29 cellular contexts compared by ENCODE assay signal in the genomic region with DNA sequence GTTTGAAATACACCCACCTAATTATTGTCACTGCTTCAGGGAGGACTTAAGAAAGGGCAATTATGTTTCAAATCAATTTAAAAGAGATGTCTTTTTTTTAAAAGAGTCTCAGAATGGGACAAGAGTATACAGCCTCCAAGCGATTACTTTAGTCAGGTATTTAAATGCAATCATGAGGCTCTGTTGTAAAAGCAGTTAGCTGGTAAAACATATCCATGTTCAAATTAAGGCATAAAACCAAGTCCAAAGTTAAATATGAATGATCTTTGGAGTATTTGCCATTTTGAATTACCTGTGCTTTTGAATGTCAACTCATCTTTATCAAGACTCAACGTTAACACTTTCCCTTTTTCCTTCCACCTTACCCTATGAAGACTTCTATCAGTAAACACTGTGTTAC. TPM values are rescaled to one million over a fixed set of nuclear protein-coding genes. Genes with fewer than 3 reads are reported as not detected.
"Had no signal": no experiment of that assay in that cellular context is flagged by ENCODE, and none has a peak within 500 bp of the region (broad histone marks: within the 10 kb centered on the region; RNA-seq: fewer than 3 reads in every experiment).

No MANE protein-coding gene starts in this region.

- H3K4me3 Mint-ChIP-seq: natural killer cell treated with Interleukin-12 subunit alpha and Interleukin-12 subunit beta and Interleukin-15 and Interleukin-18, amount 100 ng/mL, for 72 hours; nephron progenitor cell; neural crest cell; stimulated activated effector memory CD8-positive, alpha-beta T cell treated with anti-CD3 and anti-CD28 coated beads, Interleukin-12 subunit alpha, Interleukin-12 subunit beta, amount 100 ng/mL, for 72 hours; stimulated activated naive B cell treated with anti-CD40 and anti-IgM and Interleukin-4, amounts not matched to agents 10 μg/mL and 1 μg/mL and 100 μg/mL, for 72 hours; stimulated activated naive CD8-positive, alpha-beta T cell treated with anti-CD3 and anti-CD28 coated beads, Interleukin-15, Interleukin-2, amounts not matched to agents 100 ng/mL and 50 ng/mL, for 24 hours had no signal

- H3K9me3 Mint-ChIP-seq: stimulated activated effector memory CD8-positive, alpha-beta T cell treated with anti-CD3 and anti-CD28 coated beads, Interleukin-12 subunit alpha, Interleukin-12 subunit beta, amount 100 ng/mL, for 72 hours; stimulated activated naive B cell treated with anti-CD40 and anti-IgM and Interleukin-4, amounts not matched to agents 10 μg/mL and 1 μg/mL and 100 μg/mL, for 72 hours; stimulated activated naive CD8-positive, alpha-beta T cell treated with anti-CD3 and anti-CD28 coated beads, Interleukin-15, Interleukin-2, amounts not matched to agents 100 ng/mL and 50 ng/mL, for 24 hours had no signal

- H3K4me3 ChIP-seq: psoas muscle, right lobe of liver, sigmoid colon, stomach, thoracic aorta, thyroid gland, tibial nerve, upper lobe of left lung, vagina had no signal

- H3K27ac Mint-ChIP-seq: natural killer cell treated with Interleukin-12 subunit alpha and Interleukin-12 subunit beta and Interleukin-15 and Interleukin-18, amount 100 ng/mL, for 72 hours; nephron progenitor cell; progenitor cell of endocrine pancreas; stimulated activated effector memory CD8-positive, alpha-beta T cell treated with anti-CD3 and anti-CD28 coated beads, Interleukin-12 subunit alpha, Interleukin-12 subunit beta, amount 100 ng/mL, for 72 hours; stimulated activated naive B cell treated with anti-CD40 and anti-IgM and Interleukin-4, amounts not matched to agents 10 μg/mL and 1 μg/mL and 100 μg/mL, for 72 hours; stimulated activated naive CD8-positive, alpha-beta T cell treated with anti-CD3 and anti-CD28 coated beads, Interleukin-15, Interleukin-2, amounts not matched to agents 100 ng/mL and 50 ng/mL, for 24 hours had no signal

- H3K27me3 ChIP-seq: neutrophil, right lobe of liver, sigmoid colon, stomach, tibial nerve, upper lobe of left lung, vagina had no signal

- FAIRE-seq: urothelium cell line had no signal

- H3K4me1 ChIP-seq: parathyroid adenoma, psoas muscle, right lobe of liver, sigmoid colon, stomach, thyroid gland, tibial nerve, upper lobe of left lung, vagina had no signal

- H2AFZ ChIP-seq: parathyroid adenoma had no signal

- H3K27ac ChIP-seq: neutrophil, parathyroid adenoma, psoas muscle, right lobe of liver, sigmoid colon, stomach, thoracic aorta, thyroid gland, tibial nerve, upper lobe of left lung, vagina had no signal

- H3K9me3 ChIP-seq: neutrophil, psoas muscle, right lobe of liver, sigmoid colon, stomach, thoracic aorta, thyroid gland, tibial nerve, upper lobe of left lung, vagina had no signal

- H3K36me3 Mint-ChIP-seq: natural killer cell treated with Interleukin-12 subunit alpha and Interleukin-12 subunit beta and Interleukin-15 and Interleukin-18, amount 100 ng/mL, for 72 hours; stimulated activated effector memory CD8-positive, alpha-beta T cell treated with anti-CD3 and anti-CD28 coated beads, Interleukin-12 subunit alpha, Interleukin-12 subunit beta, amount 100 ng/mL, for 72 hours; stimulated activated naive B cell treated with anti-CD40 and anti-IgM and Interleukin-4, amounts not matched to agents 10 μg/mL and 1 μg/mL and 100 μg/mL, for 72 hours had no signal

- H3K27me3 Mint-ChIP-seq: natural killer cell treated with Interleukin-12 subunit alpha and Interleukin-12 subunit beta and Interleukin-15 and Interleukin-18, amount 100 ng/mL, for 72 hours; progenitor cell of endocrine pancreas; stimulated activated naive B cell treated with anti-CD40 and anti-IgM and Interleukin-4, amounts not matched to agents 10 μg/mL and 1 μg/mL and 100 μg/mL, for 72 hours; stimulated activated naive CD8-positive, alpha-beta T cell treated with anti-CD3 and anti-CD28 coated beads, Interleukin-15, Interleukin-2, amounts not matched to agents 100 ng/mL and 50 ng/mL, for 24 hours had no signal

- DNase-seq: nephron progenitor cell; nucleus accumbens; posterior cingulate gyrus; psoas muscle; right cardiac atrium; right lobe of liver; sigmoid colon; small intestine; stimulated activated CD4-positive, alpha-beta T cell treated with anti-CD3 and anti-CD28 coated beads, Interleukin-15, amount 100 ng/mL, for 24 hours; stimulated activated CD4-positive, alpha-beta T cell treated with anti-CD3 and anti-CD28 coated beads, Interleukin-2, amount 100 ng/mL, for 24 hours; stimulated activated CD4-positive, alpha-beta T cell treated with anti-CD3 and anti-CD28 coated beads, Interleukin-2, amount 100 ng/mL, for 48 hours; stimulated activated CD4-positive, alpha-beta T cell treated with anti-CD3 and anti-CD28 coated beads, Interleukin-4, amount 100 ng/mL, for 24 hours; stimulated activated naive B cell treated with anti-CD40 and anti-IgM and Interleukin-4, amounts not matched to agents 10 μg/mL and 1 μg/mL and 100 μg/mL, for 72 hours; stimulated activated naive CD4-positive, alpha-beta T cell treated with Interleukin-2 at 50 U/mL for 16 hours; stomach; thyroid gland; trophoblast cell; upper lobe of left lung had no signal

- H3K9ac ChIP-seq: parathyroid adenoma had no signal

- H3K36me3 ChIP-seq: neutrophil, right lobe of liver, sigmoid colon, stomach, thoracic aorta, thyroid gland, tibial nerve, upper lobe of left lung, vagina had no signal

- ATAC-seq: natural killer cell treated with Interleukin-12 subunit alpha and Interleukin-12 subunit beta and Interleukin-15 and Interleukin-18, amount 100 ng/mL, for 72 hours; psoas muscle; right cardiac atrium; right lobe of liver; stimulated activated effector memory CD8-positive, alpha-beta T cell treated with anti-CD3 and anti-CD28 coated beads, Interleukin-12 subunit alpha, Interleukin-12 subunit beta, amount 100 ng/mL, for 72 hours; stimulated activated naive B cell treated with anti-CD40 and anti-IgM and Interleukin-4, amounts not matched to agents 10 μg/mL and 1 μg/mL and 100 μg/mL, for 72 hours had no signal

- H3K4me1 Mint-ChIP-seq: nephron progenitor cell; neural crest cell; stimulated activated effector memory CD8-positive, alpha-beta T cell treated with anti-CD3 and anti-CD28 coated beads, Interleukin-12 subunit alpha, Interleukin-12 subunit beta, amount 100 ng/mL, for 72 hours; stimulated activated naive B cell treated with anti-CD40 and anti-IgM and Interleukin-4, amounts not matched to agents 10 μg/mL and 1 μg/mL and 100 μg/mL, for 72 hours had no signal

RNA-seq across cellular contexts. Expression of gene RPS6KA6, which starts 13.7 kb away (rescaled TPM):
- total RNA-seq: natural killer cell treated with Interleukin-12 subunit alpha and Interleukin-12 subunit beta and Interleukin-15 and Interleukin-18, amount 100 ng/mL, for 72 hours had no signal
